Comparison of ENCODE assay signal across 13 cellular contexts in genomic region chr9:15304620-15305019, GRCh38. TPM values are rescaled to one million over a fixed set of nuclear protein-coding genes. Genes with fewer than 3 reads are reported as not detected.
A peak's percentile ranks its signal among the peaks of the same experiment; 100 is the strongest.
DNase-seq lines count a peak whose midpoint lies in the region; ATAC-seq and TF ChIP-seq lines count a peak whose summit lies in the region.
"Had no signal": no experiment of that assay in that cellular context is flagged by ENCODE, and none has a peak within 500 bp of the region (broad histone marks: within the 10 kb centered on the region; RNA-seq: fewer than 3 reads in every experiment).

No MANE protein-coding gene starts in this region.

- H3K4me1 ChIP-seq in MM.1S (ENCODE audit: low read length): no peaks in the 10 kb centered on the region

- no peaks in the 10 kb centered on the region for H3F3A ChIP-seq in MM.1S (ENCODE audit: insufficient read depth, low read length)

- no peak overlapping the region for H3K4me3 ChIP-seq in MM.1S (ENCODE audit: low read length)

- no peaks in the 10 kb centered on the region for H3K36me3 ChIP-seq in MM.1S (replicated peaks; ENCODE audit: insufficient read depth, low read length)

- peak; percentile 24 for ATAC-seq in GM21786 (IDR thresholded peaks at IDR 0.05; ENCODE audit: unreplicated experiment)
- ATAC-seq: foreskin keratinocyte, Panc1 had no signal

- no peak overlapping the region for H3K9ac ChIP-seq in MM.1S (ENCODE audit: low read length)

- H3K4me3 Mint-ChIP-seq in activated CD4-positive, alpha-beta T cell treated with anti-CD3 and anti-CD28 coated beads, Interleukin-2, amount 10 ng/mL, durations not matched to agents 7 days and 5 days: peak overlapping the region; percentile 97
- H3K4me3 Mint-ChIP-seq in osteocyte (ENCODE audit: unreplicated experiment): peak overlapping the region; percentile 98

- peaks cover 2% of the 10 kb centered on the region for H3K9me3 Mint-ChIP-seq in activated CD4-positive, alpha-beta T cell treated with anti-CD3 and anti-CD28 coated beads, Interleukin-2, amount 10 ng/mL, durations not matched to agents 7 days and 5 days
- no peaks in the 10 kb centered on the region for H3K9me3 Mint-ChIP-seq in osteocyte (ENCODE audit: unreplicated experiment)
- H3K9me3 Mint-ChIP-seq: mesothelial cell of epicardium had no signal

- H2AFZ ChIP-seq in MM.1S (ENCODE audit: low read length): no peak overlapping the region

- POLR2A ChIA-PET in activated CD4-positive, alpha-beta T cell treated with anti-CD3 and anti-CD28 coated beads, Interleukin-2, amount 10 ng/mL, durations not matched to agents 7 days and 5 days (lab: Charles Lee): interaction anchor here (0.7 kb wide), 1 partner anchor 32 kb away, joined by 3 read pairs; no protein-coding TSS in a partner anchor

- H3K27me3 Mint-ChIP-seq in activated CD4-positive, alpha-beta T cell treated with anti-CD3 and anti-CD28 coated beads, Interleukin-2, amount 10 ng/mL, durations not matched to agents 7 days and 5 days: no peaks in the 10 kb centered on the region
- no peaks in the 10 kb centered on the region for H3K27me3 Mint-ChIP-seq in osteocyte (ENCODE audit: unreplicated experiment)

- no peaks in the 10 kb centered on the region for H3K9me2 ChIP-seq in MM.1S (replicated peaks; ENCODE audit: insufficient read depth, low read length)

- H3K36me3 Mint-ChIP-seq in activated CD4-positive, alpha-beta T cell treated with anti-CD3 and anti-CD28 coated beads, Interleukin-2, amount 10 ng/mL, durations not matched to agents 7 days and 5 days (ENCODE audit: low read depth): peaks cover 27% of the 10 kb centered on the region
- peaks cover 17% of the 10 kb centered on the region for H3K36me3 Mint-ChIP-seq in osteocyte (ENCODE audit: unreplicated experiment)
- H3K36me3 Mint-ChIP-seq: mesothelial cell of epicardium had no signal

- no peaks in the 10 kb centered on the region for H3K9me3 ChIP-seq in MM.1S (replicated peaks; ENCODE audit: insufficient read depth, low read length)

- no peak overlapping the region for H3K27ac Mint-ChIP-seq in activated CD4-positive, alpha-beta T cell treated with anti-CD3 and anti-CD28 coated beads, Interleukin-2, amount 10 ng/mL, durations not matched to agents 7 days and 5 days
- H3K27ac Mint-ChIP-seq in osteocyte (ENCODE audit: unreplicated experiment): no peak overlapping the region
- H3K27ac Mint-ChIP-seq: mesothelial cell of epicardium had no signal

- peaks cover 58% of the 10 kb centered on the region for H3K4me1 Mint-ChIP-seq in activated CD4-positive, alpha-beta T cell treated with anti-CD3 and anti-CD28 coated beads, Interleukin-2, amount 10 ng/mL, durations not matched to agents 7 days and 5 days
- H3K4me1 Mint-ChIP-seq in osteocyte (ENCODE audit: unreplicated experiment): peaks cover 39% of the 10 kb centered on the region

- no peaks in the 10 kb centered on the region for H4K20me1 ChIP-seq in MM.1S (ENCODE audit: insufficient read depth, low read length)

- no peak overlapping the region for H3K4me2 ChIP-seq in MM.1S (ENCODE audit: low read depth, low read length)

- no peak for DNase-seq in activated CD4-positive, alpha-beta T cell treated with anti-CD3 and anti-CD28 coated beads, Interleukin-2, amount 10 ng/mL, durations not matched to agents 7 days and 5 days
- DNase-seq in activated CD4-positive, alpha-beta T cell treated with anti-CD3 and anti-CD28 coated beads, Interleukin-2, amount 50 U/mL, for 1 hour: no peak
- DNase-seq in NAMALWA (ENCODE audit: low spot score) (peak; percentile 8), osteocyte (ENCODE audit: extremely low spot score, unreplicated experiment) (no peak), cerebellum (ENCODE audit: low spot score) (no peak), MM.1S (no peak), medulla oblongata (ENCODE audit: extremely low spot score) (no peak)
- DNase-seq: activated CD4-positive, alpha-beta T cell treated with anti-CD3 and anti-CD28 coated beads for 4 hours; foreskin keratinocyte; NCI-H1092 treated with DMSO at 0.1 percent for 48 hours had no signal

- CTCF ChIA-PET in activated CD4-positive, alpha-beta T cell treated with anti-CD3 and anti-CD28 coated beads, Interleukin-2, amount 10 ng/mL, durations not matched to agents 7 days and 5 days (lab: Charles Lee): interaction anchor here (0.8 to 2.0 kb wide), 3 partner anchors 9 to 52 kb away, joined by 3 to 6 read pairs (median 6); no protein-coding TSS in a partner anchor

- H3K79me2 ChIP-seq in MM.1S (ENCODE audit: low read length): no peaks in the 10 kb centered on the region

- TF ChIP-seq CTCF in osteocyte (IDR thresholded peaks at IDR 0.05) (no peak), MM.1S (IDR thresholded peaks at IDR 0.05; ENCODE audit: low read length) (no peak)

- H3K27me3 ChIP-seq in MM.1S (replicated peaks; ENCODE audit: insufficient read depth, low read length): no peaks in the 10 kb centered on the region
- H3K27me3 ChIP-seq: foreskin keratinocyte had no signal

- no peak overlapping the region for H3K27ac ChIP-seq in MM.1S (ENCODE audit: low read length)
- H3K27ac ChIP-seq: foreskin keratinocyte had no signal

RNA-seq across cellular contexts. Expression of gene TTC39B, which starts 2.4 kb away (rescaled TPM):
- 10 to 100 TPM; 25.5 to 27.0 TPM for total RNA-seq in activated CD4-positive, alpha-beta T cell treated with anti-CD3 and anti-CD28 coated beads, Interleukin-2, amount 10 ng/mL, durations not matched to agents 7 days and 5 days
- 24.9 and 25.5 TPM in 2 replicates for total RNA-seq in osteocyte
- total RNA-seq in cerebellum: 12.3 TPM
